Comparison of ENCODE assay signal across 1 cellular context in the genomic region with DNA sequence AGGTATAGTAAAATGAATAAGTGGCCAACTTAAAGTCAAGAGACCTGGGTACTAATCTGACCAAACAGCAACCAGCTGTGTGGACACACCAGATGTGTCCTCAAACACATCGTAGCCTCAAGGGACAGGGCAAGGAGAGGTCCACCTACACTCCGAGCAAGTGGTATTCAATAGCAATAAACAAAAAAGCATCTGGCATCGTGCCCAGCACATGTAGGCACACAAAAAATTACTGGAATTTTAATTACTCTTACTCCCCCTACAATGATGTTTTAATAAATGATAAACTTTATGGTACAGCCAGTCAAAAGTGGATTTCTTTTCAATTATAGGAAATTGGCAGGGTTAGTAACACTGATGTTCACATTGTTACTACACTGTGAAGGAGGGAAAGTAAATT.
TF ChIP-seq lines count a peak whose summit lies in the region.

No MANE protein-coding gene starts in this region.

TF ChIP-seq in IMR-90, 13 proteins besides CTCF, POLR2A, EP300 and RAD21 (continued from another document):
- TF ChIP-seq, protein P1, sequence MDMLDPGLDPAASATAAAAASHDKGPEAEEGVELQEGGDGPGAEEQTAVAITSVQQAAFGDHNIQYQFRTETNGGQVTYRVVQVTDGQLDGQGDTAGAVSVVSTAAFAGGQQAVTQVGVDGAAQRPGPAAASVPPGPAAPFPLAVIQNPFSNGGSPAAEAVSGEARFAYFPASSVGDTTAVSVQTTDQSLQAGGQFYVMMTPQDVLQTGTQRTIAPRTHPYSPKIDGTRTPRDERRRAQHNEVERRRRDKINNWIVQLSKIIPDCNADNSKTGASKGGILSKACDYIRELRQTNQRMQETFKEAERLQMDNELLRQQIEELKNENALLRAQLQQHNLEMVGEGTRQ (IDR thresholded peaks at IDR 0.05; ENCODE audit: low read depth, low read length): no peak
- TF ChIP-seq NFE2L2 (IDR thresholded peaks at IDR 0.05; ENCODE audit: low read depth, low read length) (no peak), RFX5 (IDR thresholded peaks at IDR 0.05; ENCODE audit: low read depth, low read length) (no peak), RCOR1 (IDR thresholded peaks at IDR 0.05; ENCODE audit: insufficient replicate concordance, low read length) (no peak), MAZ (IDR thresholded peaks at IDR 0.05; ENCODE audit: borderline replicate concordance, low read depth, low read length) (no peak)
